15 cellular contexts compared by ENCODE assay signal in the genomic region with DNA sequence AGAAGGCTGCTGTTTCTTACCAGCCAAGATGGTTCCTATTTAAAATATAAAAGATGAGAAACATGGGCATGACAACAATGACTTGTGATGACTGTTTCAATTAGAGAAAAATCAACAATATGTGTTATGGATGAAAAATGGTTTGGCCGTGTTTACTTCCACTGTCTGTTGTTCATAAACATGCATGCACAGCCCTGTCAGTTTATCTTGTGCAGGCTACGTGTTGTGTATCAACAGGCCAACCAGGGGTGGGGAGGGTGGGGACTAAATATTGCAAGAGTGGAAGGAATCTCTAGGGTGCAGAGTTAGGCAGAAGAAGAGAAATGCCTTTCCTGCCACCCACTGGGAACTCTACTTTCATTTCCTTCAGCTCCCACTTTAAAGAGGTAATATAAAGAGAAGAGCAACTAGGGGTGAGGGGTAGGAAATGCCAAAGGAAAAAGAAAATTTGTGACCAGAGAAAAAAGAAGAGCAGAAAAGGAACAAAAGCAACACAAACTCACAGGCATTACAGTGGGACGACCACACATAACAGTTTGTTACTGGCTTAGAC.
DNase-seq lines count a peak whose midpoint lies in the region; ATAC-seq and TF ChIP-seq lines count a peak whose summit lies in the region.
"Had no signal": no experiment of that assay in that cellular context is flagged by ENCODE, and none has a peak within 500 bp of the region (broad histone marks: within the 10 kb centered on the region; RNA-seq: fewer than 3 reads in every experiment).

No MANE protein-coding gene starts in this region.

- H3K9ac ChIP-seq in neural progenitor cell, result no peak overlapping the region
- H3K9ac ChIP-seq: BLaER1 treated with 17β-estradiol and CSF1 and Interleukin-3, amounts not matched to agents 10 nM and 100 nM had no signal

- H4K20me1 ChIP-seq in neural progenitor cell (ENCODE audit: low read depth), result no peaks in the 10 kb centered on the region
- H4K20me1 ChIP-seq: BLaER1 treated with 17β-estradiol and CSF1 and Interleukin-3, amounts not matched to agents 10 nM and 100 nM had no signal

- H3K4me3 ChIP-seq in breast epithelium, result no peak overlapping the region
- H3K4me3 ChIP-seq in neural progenitor cell, result no peak overlapping the region
- H3K4me3 ChIP-seq: BLaER1 treated with 17β-estradiol and CSF1 and Interleukin-3, amounts not matched to agents 10 nM and 100 nM; K562 had no signal

- CTCF ChIA-PET in MCF 10A (lab: Yijun Ruan, JAX), result no interaction called here

- no peaks in the 10 kb centered on the region for H3K4me1 ChIP-seq in breast epithelium
- peaks cover 29% of the 10 kb centered on the region for H3K4me1 ChIP-seq in neural progenitor cell

- H3K4me1 Mint-ChIP-seq in MCF 10A (ENCODE audit: insufficient read depth, unreplicated experiment) (no peaks in the 10 kb centered on the region), glutamatergic neuron (ENCODE audit: low read depth, unreplicated experiment) (peaks cover 37% of the 10 kb centered on the region), neural progenitor cell (peaks cover 32% of the 10 kb centered on the region)
- H3K4me1 Mint-ChIP-seq: CD4-positive, CD25-positive, alpha-beta regulatory T cell had no signal

- ATAC-seq in HG03565 (IDR thresholded peaks at IDR 0.05; ENCODE audit: unreplicated experiment), result no peak
- ATAC-seq: K562 had no signal

- H3F3A ChIP-seq in neural progenitor cell (ENCODE audit: low read depth), result peaks cover 2% of the 10 kb centered on the region

- H2AFZ ChIP-seq in neural progenitor cell (replicated peaks), result peak overlapping the region; percentile 36

- H3K36me3 Mint-ChIP-seq in MCF 10A (ENCODE audit: insufficient read depth, unreplicated experiment) (no peaks in the 10 kb centered on the region), glutamatergic neuron (ENCODE audit: unreplicated experiment) (no peaks in the 10 kb centered on the region), neural progenitor cell (no peaks in the 10 kb centered on the region)
- H3K36me3 Mint-ChIP-seq: CD4-positive, CD25-positive, alpha-beta regulatory T cell had no signal

- TF ChIP-seq POLR2A in breast epithelium (IDR thresholded peaks at IDR 0.05), result no peak

- H3K27ac Mint-ChIP-seq in MCF 10A (ENCODE audit: low read depth, unreplicated experiment) (peak overlapping the region; percentile 31), glutamatergic neuron (ENCODE audit: unreplicated experiment) (peak overlapping the region; percentile 80), neural progenitor cell (no peak overlapping the region)
- H3K27ac Mint-ChIP-seq: CD4-positive, CD25-positive, alpha-beta regulatory T cell had no signal

- H3K9me3 ChIP-seq in breast epithelium (peaks cover under 1 to 4% of the 10 kb centered on the region in 2 donors), neural progenitor cell (ENCODE audit: low read depth) (no peaks in the 10 kb centered on the region)

- TF ChIP-seq CTCF in MCF 10A (IDR thresholded peaks at IDR 0.05; ENCODE audit: unreplicated experiment), result no peak
- no peak for TF ChIP-seq CTCF in breast epithelium (IDR thresholded peaks at IDR 0.05)
- TF ChIP-seq CTCF in glutamatergic neuron (IDR thresholded peaks at IDR 0.05; ENCODE audit: partially characterized antibody, unreplicated experiment), result no peak
- no peak for TF ChIP-seq CTCF in neural progenitor cell (IDR thresholded peaks at IDR 0.05)

- DNase-seq in MCF 10A (ENCODE audit: unreplicated experiment) (no peak), breast epithelium (ENCODE audit: low spot score in 2 of 2) (no peak), glutamatergic neuron (no peak), neural progenitor cell (ENCODE audit: low spot score) (no peak), NCI-H510A treated with DMSO at 0.1 percent for 48 hours (lab: John Stamatoyannopoulos, UW) (no peak)
- DNase-seq in activated CD4-positive, alpha-beta T cell treated with anti-CD3 and anti-CD28 coated beads for 1 hour, result no peak
- DNase-seq: CD4-positive, CD25-positive, alpha-beta regulatory T cell; DMS79 treated with DMSO at 0.1 percent for 48 hours; EL; GOT3; HCEC 1CT had no signal

- no peaks in the 10 kb centered on the region for H3K9me3 Mint-ChIP-seq in MCF 10A (ENCODE audit: unreplicated experiment)
- no peaks in the 10 kb centered on the region for H3K9me3 Mint-ChIP-seq in glutamatergic neuron (ENCODE audit: unreplicated experiment)
- peaks cover 9% of the 10 kb centered on the region for H3K9me3 Mint-ChIP-seq in neural progenitor cell

- BruUV-seq in MCF 10A (replicated peaks; lab: Mats Ljungman, UMichigan), result no TSS peak

- intact Hi-C loops in MCF 10A (cut with micrococcal nuclease), result no loop called here
- intact Hi-C loops in breast epithelium (cut with DNase I; ENCODE audit: low total_unique reads), result no loop called here

- POLR2A ChIA-PET in MCF 10A (lab: Yijun Ruan, JAX), result no interaction called here

- H3K4me2 ChIP-seq in neural progenitor cell, result peak overlapping the region; percentile 43

- H3K36me3 ChIP-seq in breast epithelium, result no peaks in the 10 kb centered on the region
- H3K36me3 ChIP-seq in neural progenitor cell, result no peaks in the 10 kb centered on the region
- H3K36me3 ChIP-seq: BLaER1 treated with 17β-estradiol and CSF1 and Interleukin-3, amounts not matched to agents 10 nM and 100 nM had no signal

- no peak overlapping the region for H3K27ac ChIP-seq in breast epithelium
- H3K27ac ChIP-seq in neural progenitor cell, result no peak overlapping the region
- H3K27ac ChIP-seq: 22Rv1; BLaER1 treated with 17β-estradiol and CSF1 and Interleukin-3, amounts not matched to agents 10 nM and 100 nM had no signal

- no peaks in the 10 kb centered on the region for H3K27me3 ChIP-seq in breast epithelium
- H3K27me3 ChIP-seq in neural progenitor cell, result no peaks in the 10 kb centered on the region
- H3K27me3 ChIP-seq: BLaER1 treated with 17β-estradiol and CSF1 and Interleukin-3, amounts not matched to agents 10 nM and 100 nM had no signal

- H3K79me2 ChIP-seq in neural progenitor cell (ENCODE audit: low read depth), result no peaks in the 10 kb centered on the region

- H3K27me3 Mint-ChIP-seq in MCF 10A (ENCODE audit: insufficient read depth, unreplicated experiment) (peaks cover 11% of the 10 kb centered on the region), glutamatergic neuron (ENCODE audit: unreplicated experiment) (peaks cover 2% of the 10 kb centered on the region), neural progenitor cell (ENCODE audit: insufficient read depth, low read depth) (peaks cover 5% of the 10 kb centered on the region)
- H3K27me3 Mint-ChIP-seq: CD4-positive, CD25-positive, alpha-beta regulatory T cell had no signal

- H3K4me3 Mint-ChIP-seq in MCF 10A (ENCODE audit: unreplicated experiment) (no peak overlapping the region), glutamatergic neuron (ENCODE audit: unreplicated experiment) (no peak overlapping the region), neural progenitor cell (no peak overlapping the region)
- H3K4me3 Mint-ChIP-seq: CD4-positive, CD25-positive, alpha-beta regulatory T cell had no signal
